Comparison of ENCODE assay signal across 19 cellular contexts in the genomic region with DNA sequence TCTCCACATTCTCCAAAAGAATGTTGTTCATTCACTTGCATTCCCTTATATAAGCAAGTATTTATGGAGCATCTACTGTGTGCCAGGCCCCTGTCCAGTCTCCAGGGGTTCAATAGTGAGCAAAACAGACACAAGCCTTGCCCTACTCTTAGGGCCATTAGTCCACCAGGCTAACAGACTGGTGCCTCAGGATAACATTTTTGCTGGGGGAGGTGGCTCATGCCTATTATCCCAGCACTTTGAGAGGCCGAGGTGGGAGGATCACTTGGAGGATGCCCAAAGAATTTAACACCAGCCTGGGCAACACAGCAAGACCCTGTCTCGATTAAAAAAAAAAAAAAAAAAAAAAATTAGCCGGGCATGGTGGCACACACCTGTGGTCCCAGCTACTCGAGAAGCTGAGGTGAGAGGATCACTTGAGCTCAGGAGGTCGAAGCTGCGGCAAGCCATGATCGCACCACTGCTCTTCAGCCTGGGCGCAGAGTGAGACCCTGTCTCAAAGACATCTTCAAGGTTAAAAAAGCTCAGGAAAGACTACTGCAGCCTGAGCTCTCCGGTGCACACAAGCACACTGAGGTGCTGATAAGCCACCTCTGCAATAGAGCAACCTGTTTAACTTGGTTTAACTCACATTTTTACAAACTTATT. TPM values are rescaled to one million over a fixed set of nuclear protein-coding genes. Genes with fewer than 3 reads are reported as not detected.
A peak's percentile ranks its signal among the peaks of the same experiment; 100 is the strongest.
DNase-seq lines count a peak whose midpoint lies in the region; ATAC-seq, FAIRE-seq and TF ChIP-seq lines count a peak whose summit lies in the region.
"Had no signal": no experiment of that assay in that cellular context is flagged by ENCODE, and none has a peak within 500 bp of the region (broad histone marks: within the 10 kb centered on the region; RNA-seq: fewer than 3 reads in every experiment).

No MANE protein-coding gene starts in this region.

- TF ChIP-seq EP300 in HepG2 (IDR thresholded peaks at IDR 0.05; ENCODE audit: low read depth in 2 of 2, low read length in 2 of 2), result no peak
- TF ChIP-seq EP300 in HepG2 (CRISPR knock-in tag; IDR thresholded peaks at IDR 0.05; ENCODE audit: borderline replicate concordance), result no peak

- no peaks in the 10 kb centered on the region for H3K79me2 ChIP-seq in HepG2 (ENCODE audit: insufficient read depth, low read length)

- ATAC-seq in HepG2, result peak; percentile 4; the same call in 1 of the 3 replicates
- ATAC-seq in right lobe of liver, result no peak
- ATAC-seq: GM23338; stimulated activated memory B cell treated with anti-CD40 and anti-IgM and Interleukin-4, amounts not matched to agents 10 μg/mL and 1 μg/mL and 100 μg/mL, for 72 hours had no signal

- H3K4me1 ChIP-seq in HepG2 (ENCODE audit: insufficient read depth, low read length) (peaks cover 59% of the 10 kb centered on the region), right lobe of liver (no peaks in the 10 kb centered on the region), right atrium auricular region (peaks cover 0 to 26% of the 10 kb centered on the region in 2 donors), prostate gland (replicated peaks) (no peaks in the 10 kb centered on the region)

- no peak for TF ChIP-seq CTCF in HepG2 (CRISPR knock-in tag; IDR thresholded peaks at IDR 0.05)
- no peak for TF ChIP-seq CTCF in right lobe of liver (IDR thresholded peaks at IDR 0.05)
- no peak for TF ChIP-seq CTCF in right atrium auricular region (IDR thresholded peaks at IDR 0.05)
- no peak for TF ChIP-seq CTCF in prostate gland (IDR thresholded peaks at IDR 0.05)
- no peak for TF ChIP-seq CTCF in dorsolateral prefrontal cortex (IDR thresholded peaks at IDR 0.05 in 54 of 56, conservative IDR thresholded peaks at IDR 0.05 in 2 of 56; ENCODE audit: low read depth in 1 of 56, partially characterized antibody in 56 of 56)

- no peak for FAIRE-seq in HepG2 (lab: Jason Lieb, UNC)

- no TSS peak for BruUV-seq in HepG2 (replicated peaks; lab: Mats Ljungman, UMichigan)

- peak overlapping the region; percentile 25; the same call in 1 of the 2 replicates for H3K4me2 ChIP-seq in HepG2 (ENCODE audit: low read depth, low read length)
- H3K4me2 ChIP-seq: GM23338 had no signal

- H3K4me3 ChIP-seq in HepG2 (replicated peaks in 1 of 3; ENCODE audit: insufficient read depth in 1 of 3, low read depth in 2 of 3, low read length in 3 of 3) (no peak overlapping the region), right lobe of liver (no peak overlapping the region), right atrium auricular region (no peak overlapping the region), prostate gland (no peak overlapping the region), dorsolateral prefrontal cortex (no peak overlapping the region)
- H3K4me3 ChIP-seq: GM23338 had no signal

- H4K20me1 ChIP-seq in HepG2 (ENCODE audit: insufficient read depth, low read length), result no peaks in the 10 kb centered on the region

- CTCF ChIA-PET in HepG2 (lab: Yijun Ruan, JAX; ENCODE audit: low intra/inter-chr PET ratio, low total read pairs), result no interaction called here

- in situ Hi-C loops in HepG2 (cut with HindIII; ENCODE audit: extremely low pct_ligation_motif_present, low pct_unique_long_range_greater_than_20kb), result no loop called here

- no peak for DNase-seq in HepG2 (ENCODE audit: low spot score)
- DNase-seq in right lobe of liver, result no peak
- DNase-seq in right atrium auricular region (ENCODE audit: low spot score), result no peak
- DNase-seq in prostate gland (ENCODE audit: low spot score), result no peak
- no peak for DNase-seq in dorsolateral prefrontal cortex
- DNase-seq in activated CD4-positive, alpha-beta T cell treated with anti-CD3 and anti-CD28 coated beads for 4 hours, result no peak
- DNase-seq: activated CD4-positive, alpha-beta memory T cell treated with anti-CD3 and anti-CD28 coated beads, Interleukin-2, amount 10 ng/mL, durations not matched to agents 7 days and 5 days; DMS53; Kasumi-1; NCI-H1105 treated with DMSO at 0.1 percent for 48 hours; NCI-H774; stimulated activated CD4-positive, alpha-beta T cell treated with anti-CD3 and anti-CD28 coated beads, Interleukin-12 subunit alpha, Interleukin-12 subunit beta, amount 100 ng/mL, for 4 hours had no signal

- POLR2A ChIA-PET in HepG2 (lab: Yijun Ruan, JAX), result interaction anchor here (1.3 to 3.3 kb wide), 5 partner anchors 11 to 68 kb away, joined by 4 to 14 read pairs (median 9); partner anchors contain the start of gene HSP90AB1

- no peak for TF ChIP-seq RAD21 in HepG2 (CRISPR knock-in tag; IDR thresholded peaks at IDR 0.05)

- TF ChIP-seq POLR2A in HepG2 (IDR thresholded peaks at IDR 0.05; ENCODE audit: insufficient read depth in 1 of 2, low read depth in 2 of 2, low read length in 2 of 2) (no peak), right lobe of liver (IDR thresholded peaks at IDR 0.05) (no peak), prostate gland (IDR thresholded peaks at IDR 0.05) (no peak)

- no peak overlapping the region for H3K27ac ChIP-seq in HepG2 (ENCODE audit: extremely low read length, insufficient read depth, low read length)
- H3K27ac ChIP-seq in right lobe of liver, result peak overlapping the region in 1 of 3 donors; percentile 10
- H3K27ac ChIP-seq in right atrium auricular region, result peak overlapping the region; percentile 42 to 53
- H3K27ac ChIP-seq in prostate gland, result no peak overlapping the region
- H3K27ac ChIP-seq in dorsolateral prefrontal cortex, result no peak overlapping the region

- H2AFZ ChIP-seq in HepG2 (ENCODE audit: low read length), result no peak overlapping the region
- H2AFZ ChIP-seq: GM23338 had no signal

- H3K36me3 ChIP-seq in HepG2 (replicated peaks in 1 of 2; ENCODE audit: control insufficient read depth in 1 of 2, insufficient read depth in 2 of 2, low read length in 2 of 2) (no peaks in the 10 kb centered on the region), right lobe of liver (no peaks in the 10 kb centered on the region), right atrium auricular region (no peaks in the 10 kb centered on the region), prostate gland (no peaks in the 10 kb centered on the region)

- intact Hi-C loops in HepG2 (cut with micrococcal nuclease; ENCODE audit: unreplicated experiment) (no loop called here), right lobe of liver (cut with DNase I) (loop anchor here in 1 of 2 donors (10.0 kb wide), 1 partner anchor 56 kb away; no protein-coding TSS in a partner anchor), prostate gland (cut with DNase I) (loop anchor here (10.0 kb wide), 1 partner anchor 156 kb away; no protein-coding TSS in a partner anchor), dorsolateral prefrontal cortex (cut with DNase I) (loop anchor here in 1 of 2 donors (10.0 kb wide), 1 partner anchor 136 kb away; the partner anchor contains the start of gene AARS2)

- WGBS in HepG2 (ENCODE audit: low lambda C conversion rate), result 45% methylated on average over 9 of the region's 9 CpGs
- 100% methylated on average over 1 of the region's 9 CpGs for WGBS in right lobe of liver (ENCODE audit: insufficient coverage, low coverage, low lambda C conversion rate, missing lambda C conversion rate)
- 92% methylated on average over 9 of the region's 9 CpGs for WGBS in prostate gland

- H3K27me3 ChIP-seq in HepG2 (ENCODE audit: control insufficient read depth in 1 of 2, insufficient read depth in 2 of 2, low read length in 2 of 2), result peaks cover 0 to 14% of the 10 kb centered on the region in 2 experiments; a peak in 1 of 5 replicates
- H3K27me3 ChIP-seq in right lobe of liver, result no peaks in the 10 kb centered on the region
- H3K27me3 ChIP-seq in right atrium auricular region, result no peaks in the 10 kb centered on the region
- H3K27me3 ChIP-seq in prostate gland (replicated peaks; ENCODE audit: insufficient read depth), result no peaks in the 10 kb centered on the region
- no peaks in the 10 kb centered on the region for H3K27me3 ChIP-seq in dorsolateral prefrontal cortex

- no peak overlapping the region for H3K9ac ChIP-seq in HepG2 (ENCODE audit: insufficient read depth, low read depth, low read length)

- H3K9me3 ChIP-seq in HepG2 (ENCODE audit: low read length) (no peaks in the 10 kb centered on the region), right lobe of liver (no peaks in the 10 kb centered on the region), right atrium auricular region (no peaks in the 10 kb centered on the region), prostate gland (no peaks in the 10 kb centered on the region)

RNA-seq across cellular contexts. Expression of gene CAPN11, which starts 19.9 kb away (rescaled TPM):
- total RNA-seq in HepG2 (2016; rRNA removed; fragmentation: Illumina TruSeq; extraction: Trizol) (0.07 TPM in 1 of 2 replicates, not detected in the other), right lobe of liver (under 1 TPM in 2 of 6 experiments, not detected in 4; 0.22 to 0.31 TPM), right atrium auricular region (under 1 TPM; 0.16 to 0.44 TPM), prostate gland (1 to 10 TPM in 1 of 2 donors, not detected in 1; 5.9 TPM), dorsolateral prefrontal cortex (1 to 10 TPM in 6 of 120 experiments, under 1 TPM in 48, not detected in 66; 0.17 to 1.6 (median 0.43) TPM)
- total RNA-seq in HepG2 (2016; cell fraction: cytosol; rRNA removed; fragmentation: Illumina TruSeq; extraction: Trizol; ENCODE audit: low read depth), result not detected in 2 replicates
- total RNA-seq in HepG2 (2016; cell fraction: insoluble cytoplasmic fraction; rRNA removed; fragmentation: Illumina TruSeq; extraction: Trizol), result not detected in 2 replicates
- total RNA-seq in HepG2 (2016; cell fraction: membrane; rRNA removed; fragmentation: Illumina TruSeq; extraction: Trizol), result not detected in 2 replicates
- not detected in 2 replicates for total RNA-seq in HepG2 (2016; cell fraction: nucleus; rRNA removed; fragmentation: Illumina TruSeq; extraction: Trizol)
- polyA plus RNA-seq in HepG2 (2011; rRNA removed), result 0.11 and 0.13 TPM in 2 replicates
- polyA plus RNA-seq in HepG2 (2011; cell fraction: cytosol; rRNA removed), result 0.03 and 0.05 TPM in 2 replicates
- 0.71 and 0.74 TPM in 2 replicates for polyA plus RNA-seq in HepG2 (2011; cell fraction: nucleus; rRNA removed)
- polyA plus RNA-seq in HepG2 (2012), result 0.07 and 0.09 TPM in 2 replicates
- polyA plus RNA-seq in HepG2 (2016; cell fraction: cytosol; fragmentation: Illumina TruSeq; extraction: Trizol; ENCODE audit: low read depth), result not detected in 2 replicates
- not detected in 2 replicates for polyA plus RNA-seq in HepG2 (2016; cell fraction: insoluble cytoplasmic fraction; fragmentation: Illumina TruSeq; extraction: Trizol; ENCODE audit: low read depth)
- not detected in 2 replicates for polyA plus RNA-seq in HepG2 (2016; cell fraction: membrane; fragmentation: Illumina TruSeq; extraction: Trizol; ENCODE audit: low read depth)
- not detected in 2 replicates for polyA plus RNA-seq in HepG2 (2016; cell fraction: nucleus; fragmentation: Illumina TruSeq; extraction: Trizol; ENCODE audit: insufficient read depth, low read depth)
- polyA minus RNA-seq in HepG2 (2011; rRNA and poly(A)+ RNA removed; ENCODE audit: low replicate concordance), result 0.07 TPM in 1 of 2 replicates, not detected in the other
- polyA minus RNA-seq in HepG2 (2011; cell fraction: cytosol; rRNA and poly(A)+ RNA removed), result not detected in 2 replicates
- 0.37 TPM in 1 of 2 replicates, not detected in the other for polyA minus RNA-seq in HepG2 (2011; cell fraction: nucleus; rRNA and poly(A)+ RNA removed)
- total RNA-seq: A673; activated T-helper 1 cell treated with anti-CD3 and anti-CD28 coated beads, Interleukin-12 subunit alpha, Interleukin-12 subunit beta, Interleukin-2, Interleukin-4 antibody, amounts not matched to agents 30 ng/mL and 10 ng/mL and 1 ng/mL, durations not matched to agents 14 hours and 24 hours and 36 hours; progenitor cell of endocrine pancreas had no signal

RNA-seq across cellular contexts. Expression of gene MYMX, which starts 38.2 kb away (rescaled TPM):
- total RNA-seq in HepG2 (2016; rRNA removed; fragmentation: Illumina TruSeq; extraction: Trizol) (not detected in 2 replicates), right lobe of liver (not detected), right atrium auricular region (not detected), prostate gland (not detected), dorsolateral prefrontal cortex (not detected)
- not detected in 2 replicates for total RNA-seq in HepG2 (2016; cell fraction: cytosol; rRNA removed; fragmentation: Illumina TruSeq; extraction: Trizol; ENCODE audit: low read depth)
- total RNA-seq in HepG2 (2016; cell fraction: insoluble cytoplasmic fraction; rRNA removed; fragmentation: Illumina TruSeq; extraction: Trizol), result not detected in 2 replicates
- total RNA-seq in HepG2 (2016; cell fraction: membrane; rRNA removed; fragmentation: Illumina TruSeq; extraction: Trizol), result not detected in 2 replicates
- not detected in 2 replicates for total RNA-seq in HepG2 (2016; cell fraction: nucleus; rRNA removed; fragmentation: Illumina TruSeq; extraction: Trizol)
- 0.14 TPM in 1 of 2 replicates, not detected in the other for polyA plus RNA-seq in HepG2 (2011; rRNA removed)
- 0.09 TPM in 1 of 2 replicates, not detected in the other for polyA plus RNA-seq in HepG2 (2011; cell fraction: cytosol; rRNA removed)
- polyA plus RNA-seq in HepG2 (2011; cell fraction: nucleus; rRNA removed), result 0.24 TPM in 1 of 2 replicates, not detected in the other
- polyA plus RNA-seq in HepG2 (2012), result not detected in 2 replicates
- not detected in 2 replicates for polyA plus RNA-seq in HepG2 (2016; cell fraction: cytosol; fragmentation: Illumina TruSeq; extraction: Trizol; ENCODE audit: low read depth)
- not detected in 2 replicates for polyA plus RNA-seq in HepG2 (2016; cell fraction: insoluble cytoplasmic fraction; fragmentation: Illumina TruSeq; extraction: Trizol; ENCODE audit: low read depth)
- not detected in 2 replicates for polyA plus RNA-seq in HepG2 (2016; cell fraction: membrane; fragmentation: Illumina TruSeq; extraction: Trizol; ENCODE audit: low read depth)
- not detected in 2 replicates for polyA plus RNA-seq in HepG2 (2016; cell fraction: nucleus; fragmentation: Illumina TruSeq; extraction: Trizol; ENCODE audit: insufficient read depth, low read depth)
- not detected in 2 replicates for polyA minus RNA-seq in HepG2 (2011; rRNA and poly(A)+ RNA removed; ENCODE audit: low replicate concordance)
- not detected in 2 replicates for polyA minus RNA-seq in HepG2 (2011; cell fraction: cytosol; rRNA and poly(A)+ RNA removed)
- polyA minus RNA-seq in HepG2 (2011; cell fraction: nucleus; rRNA and poly(A)+ RNA removed), result not detected in 2 replicates
- total RNA-seq: A673; activated CD4-positive, alpha-beta memory T cell treated with anti-CD3 and anti-CD28 coated beads, Interleukin-2, amount 10 ng/mL, durations not matched to agents 7 days and 5 days; activated T-helper 1 cell treated with anti-CD3 and anti-CD28 coated beads, Interleukin-12 subunit alpha, Interleukin-12 subunit beta, Interleukin-2, Interleukin-4 antibody, amounts not matched to agents 30 ng/mL and 10 ng/mL and 1 ng/mL, durations not matched to agents 14 hours and 24 hours and 36 hours; liver; progenitor cell of endocrine pancreas; ureter had no signal

RNA-seq across cellular contexts. Expression of gene SLC29A1, which starts 44.8 kb away (rescaled TPM):
- total RNA-seq in HepG2 (2016; rRNA removed; fragmentation: Illumina TruSeq; extraction: Trizol), result 23.1 and 43.2 TPM in 2 replicates
- total RNA-seq in HepG2 (2016; cell fraction: cytosol; rRNA removed; fragmentation: Illumina TruSeq; extraction: Trizol; ENCODE audit: low read depth), result 19.7 and 24.6 TPM in 2 replicates
- total RNA-seq in HepG2 (2016; cell fraction: insoluble cytoplasmic fraction; rRNA removed; fragmentation: Illumina TruSeq; extraction: Trizol), result 22.9 and 41.9 TPM in 2 replicates
- 37.5 and 40.9 TPM in 2 replicates for total RNA-seq in HepG2 (2016; cell fraction: membrane; rRNA removed; fragmentation: Illumina TruSeq; extraction: Trizol)
- 42.6 and 53.1 TPM in 2 replicates for total RNA-seq in HepG2 (2016; cell fraction: nucleus; rRNA removed; fragmentation: Illumina TruSeq; extraction: Trizol)
- 95.5 and 106 TPM in 2 replicates for polyA plus RNA-seq in HepG2 (2011; rRNA removed)
- polyA plus RNA-seq in HepG2 (2011; cell fraction: cytosol; rRNA removed), result 92.8 and 113 TPM in 2 replicates
- polyA plus RNA-seq in HepG2 (2011; cell fraction: nucleus; rRNA removed), result 132 and 138 TPM in 2 replicates
- polyA plus RNA-seq in HepG2 (2012), result 38.8 and 43.9 TPM in 2 replicates
- 32.1 and 36.6 TPM in 2 replicates for polyA plus RNA-seq in HepG2 (2016; cell fraction: cytosol; fragmentation: Illumina TruSeq; extraction: Trizol; ENCODE audit: low read depth)
- polyA plus RNA-seq in HepG2 (2016; cell fraction: insoluble cytoplasmic fraction; fragmentation: Illumina TruSeq; extraction: Trizol; ENCODE audit: low read depth), result 35.2 and 35.6 TPM in 2 replicates
- 48.6 and 49.6 TPM in 2 replicates for polyA plus RNA-seq in HepG2 (2016; cell fraction: membrane; fragmentation: Illumina TruSeq; extraction: Trizol; ENCODE audit: low read depth)
- 82.7 and 90.9 TPM in 2 replicates for polyA plus RNA-seq in HepG2 (2016; cell fraction: nucleus; fragmentation: Illumina TruSeq; extraction: Trizol; ENCODE audit: insufficient read depth, low read depth)
- polyA minus RNA-seq in HepG2 (2011; rRNA and poly(A)+ RNA removed; ENCODE audit: low replicate concordance), result 236 and 248 TPM in 2 replicates
- 35.4 and 40.0 TPM in 2 replicates for polyA minus RNA-seq in HepG2 (2011; cell fraction: cytosol; rRNA and poly(A)+ RNA removed)
- 37.0 and 39.3 TPM in 2 replicates for polyA minus RNA-seq in HepG2 (2011; cell fraction: nucleus; rRNA and poly(A)+ RNA removed)
- total RNA-seq in right lobe of liver, result 10 to 100 TPM; 27.4 to 51.3 (median 31.4) TPM
- 100 to 1,000 TPM; 105 to 256 TPM for total RNA-seq in right atrium auricular region
- 10 to 100 TPM; 18.5 to 58.9 TPM for total RNA-seq in prostate gland
- total RNA-seq in dorsolateral prefrontal cortex, result 10 to 100 TPM; 22.4 to 79.8 (median 47.2) TPM

RNA-seq across cellular contexts. Expression of gene TMEM63B, which starts 51.2 kb away (rescaled TPM):
- total RNA-seq in HepG2 (2016; rRNA removed; fragmentation: Illumina TruSeq; extraction: Trizol) (13.9 and 27.4 TPM in 2 replicates), right lobe of liver (10 to 100 TPM; 30.6 to 41.0 (median 36.8) TPM), right atrium auricular region (10 to 100 TPM; 29.2 to 37.1 TPM), prostate gland (100 to 1,000 TPM in 1 of 2 donors, 10 to 100 TPM in 1; 50.9 to 113 TPM), dorsolateral prefrontal cortex (10 to 100 TPM; 42.4 to 95.8 (median 66.6) TPM)
- total RNA-seq in HepG2 (2016; cell fraction: cytosol; rRNA removed; fragmentation: Illumina TruSeq; extraction: Trizol; ENCODE audit: low read depth), result 5.1 and 5.8 TPM in 2 replicates
- 11.4 and 28.3 TPM in 2 replicates for total RNA-seq in HepG2 (2016; cell fraction: insoluble cytoplasmic fraction; rRNA removed; fragmentation: Illumina TruSeq; extraction: Trizol)
- 14.9 and 15.8 TPM in 2 replicates for total RNA-seq in HepG2 (2016; cell fraction: membrane; rRNA removed; fragmentation: Illumina TruSeq; extraction: Trizol)
- total RNA-seq in HepG2 (2016; cell fraction: nucleus; rRNA removed; fragmentation: Illumina TruSeq; extraction: Trizol), result 28.7 and 33.8 TPM in 2 replicates
- polyA plus RNA-seq in HepG2 (2011; rRNA removed), result 75.8 and 83.8 TPM in 2 replicates
- 81.0 and 82.0 TPM in 2 replicates for polyA plus RNA-seq in HepG2 (2011; cell fraction: cytosol; rRNA removed)
- 185 and 224 TPM in 2 replicates for polyA plus RNA-seq in HepG2 (2011; cell fraction: nucleus; rRNA removed)
- 37.7 and 41.7 TPM in 2 replicates for polyA plus RNA-seq in HepG2 (2012)
- 5.0 and 5.6 TPM in 2 replicates for polyA plus RNA-seq in HepG2 (2016; cell fraction: cytosol; fragmentation: Illumina TruSeq; extraction: Trizol; ENCODE audit: low read depth)
- 13.6 and 16.8 TPM in 2 replicates for polyA plus RNA-seq in HepG2 (2016; cell fraction: insoluble cytoplasmic fraction; fragmentation: Illumina TruSeq; extraction: Trizol; ENCODE audit: low read depth)
- 10.0 and 10.2 TPM in 2 replicates for polyA plus RNA-seq in HepG2 (2016; cell fraction: membrane; fragmentation: Illumina TruSeq; extraction: Trizol; ENCODE audit: low read depth)
- polyA plus RNA-seq in HepG2 (2016; cell fraction: nucleus; fragmentation: Illumina TruSeq; extraction: Trizol; ENCODE audit: insufficient read depth, low read depth), result 69.5 and 76.1 TPM in 2 replicates
- 62.2 and 179 TPM in 2 replicates for polyA minus RNA-seq in HepG2 (2011; rRNA and poly(A)+ RNA removed; ENCODE audit: low replicate concordance)
- 36.8 and 42.0 TPM in 2 replicates for polyA minus RNA-seq in HepG2 (2011; cell fraction: cytosol; rRNA and poly(A)+ RNA removed)
- 36.6 and 36.8 TPM in 2 replicates for polyA minus RNA-seq in HepG2 (2011; cell fraction: nucleus; rRNA and poly(A)+ RNA removed)

RNA-seq across cellular contexts. Expression of gene MRPL14, which starts 51.3 kb away (rescaled TPM):
- 178 and 191 TPM in 2 replicates for total RNA-seq in HepG2 (2016; rRNA removed; fragmentation: Illumina TruSeq; extraction: Trizol)
- 169 and 189 TPM in 2 replicates for total RNA-seq in HepG2 (2016; cell fraction: cytosol; rRNA removed; fragmentation: Illumina TruSeq; extraction: Trizol; ENCODE audit: low read depth)
- total RNA-seq in HepG2 (2016; cell fraction: insoluble cytoplasmic fraction; rRNA removed; fragmentation: Illumina TruSeq; extraction: Trizol), result 186 and 208 TPM in 2 replicates
- 148 and 200 TPM in 2 replicates for total RNA-seq in HepG2 (2016; cell fraction: membrane; rRNA removed; fragmentation: Illumina TruSeq; extraction: Trizol)
- 65.1 and 65.8 TPM in 2 replicates for total RNA-seq in HepG2 (2016; cell fraction: nucleus; rRNA removed; fragmentation: Illumina TruSeq; extraction: Trizol)
- 157 and 166 TPM in 2 replicates for polyA plus RNA-seq in HepG2 (2011; rRNA removed)
- polyA plus RNA-seq in HepG2 (2011; cell fraction: cytosol; rRNA removed), result 144 and 170 TPM in 2 replicates
- 42.8 and 46.0 TPM in 2 replicates for polyA plus RNA-seq in HepG2 (2011; cell fraction: nucleus; rRNA removed)
- 135 and 137 TPM in 2 replicates for polyA plus RNA-seq in HepG2 (2012)
- 114 and 150 TPM in 2 replicates for polyA plus RNA-seq in HepG2 (2016; cell fraction: cytosol; fragmentation: Illumina TruSeq; extraction: Trizol; ENCODE audit: low read depth)
- 163 and 186 TPM in 2 replicates for polyA plus RNA-seq in HepG2 (2016; cell fraction: insoluble cytoplasmic fraction; fragmentation: Illumina TruSeq; extraction: Trizol; ENCODE audit: low read depth)
- 111 and 143 TPM in 2 replicates for polyA plus RNA-seq in HepG2 (2016; cell fraction: membrane; fragmentation: Illumina TruSeq; extraction: Trizol; ENCODE audit: low read depth)
- polyA plus RNA-seq in HepG2 (2016; cell fraction: nucleus; fragmentation: Illumina TruSeq; extraction: Trizol; ENCODE audit: insufficient read depth, low read depth), result 92.9 and 98.5 TPM in 2 replicates
- polyA minus RNA-seq in HepG2 (2011; rRNA and poly(A)+ RNA removed; ENCODE audit: low replicate concordance), result 33.2 and 40.9 TPM in 2 replicates
- polyA minus RNA-seq in HepG2 (2011; cell fraction: cytosol; rRNA and poly(A)+ RNA removed), result 22.7 and 28.4 TPM in 2 replicates
- 20.0 and 21.5 TPM in 2 replicates for polyA minus RNA-seq in HepG2 (2011; cell fraction: nucleus; rRNA and poly(A)+ RNA removed)
- total RNA-seq in right lobe of liver, result 10 to 100 TPM; 26.5 to 70.0 (median 35.4) TPM
- total RNA-seq in right atrium auricular region, result 10 to 100 TPM; 44.1 to 45.9 TPM
- total RNA-seq in prostate gland, result 10 to 100 TPM; 35.7 to 48.1 TPM
- 10 to 100 TPM; 16.9 to 35.7 (median 25.3) TPM for total RNA-seq in dorsolateral prefrontal cortex

Comparison
In these comparisons a context has a peak if more than half of its experiments do, and no peak if none do; other contexts are left out.
1. H3K27ac ChIP-seq: peak in right atrium auricular region (2 of 2); none in HepG2 (single experiment), prostate gland (0 of 2) and dorsolateral prefrontal cortex (0 of 59).